In the genomic region with DNA sequence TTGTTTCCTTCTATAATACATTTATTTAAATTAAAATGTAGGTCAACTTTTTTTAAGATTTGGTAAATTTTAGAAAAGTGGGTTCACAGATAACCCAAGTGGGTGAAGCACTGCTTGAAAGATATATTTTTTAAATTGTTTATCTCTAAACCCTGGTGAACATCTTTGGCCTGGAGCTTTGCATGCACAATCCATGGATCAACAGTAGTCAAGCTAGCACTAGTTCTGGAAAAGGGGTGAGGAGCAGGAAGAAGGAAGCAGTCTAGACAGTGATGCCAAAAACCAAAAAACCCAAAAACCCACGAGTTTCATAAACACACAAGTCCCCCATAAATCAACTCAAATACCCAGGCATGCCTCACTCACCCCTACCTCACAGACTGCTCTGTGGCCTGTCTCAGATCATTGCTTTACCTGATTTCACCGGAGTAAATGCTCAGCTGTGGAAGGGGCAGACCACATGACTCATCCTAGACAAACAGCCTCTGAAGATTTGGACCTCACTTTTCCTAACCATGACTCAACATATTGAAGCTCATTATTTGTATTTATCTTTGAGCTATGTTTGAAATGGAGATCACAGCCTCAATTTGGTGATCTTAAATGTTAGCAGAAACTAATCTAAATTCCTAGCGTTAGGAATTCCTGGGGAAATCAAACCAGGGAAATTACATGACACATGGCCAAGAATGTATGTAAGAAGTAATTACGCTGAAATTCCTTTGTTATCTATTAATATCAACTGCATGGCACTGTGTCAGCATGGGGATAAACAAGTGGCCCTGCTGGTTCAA, we compare ENCODE assay signal across 12 cellular contexts.
DNase-seq lines count a peak whose midpoint lies in the region; ATAC-seq and TF ChIP-seq lines count a peak whose summit lies in the region.
"Had no signal": no experiment of that assay in that cellular context is flagged by ENCODE, and none has a peak within 500 bp of the region (broad histone marks: within the 10 kb centered on the region; RNA-seq: fewer than 3 reads in every experiment).

No MANE protein-coding gene starts in this region.

- no peak overlapping the region for H3K27ac Mint-ChIP-seq in effector memory CD8-positive, alpha-beta T cell
- H3K27ac Mint-ChIP-seq: activated naive CD4-positive, alpha-beta T cell treated with anti-CD3 and anti-CD28 coated beads, Interleukin-2, amount 50 U/mL, for 24 hours had no signal

- peaks cover 0 to 3% of the 10 kb centered on the region in 2 donors for H3K9me3 Mint-ChIP-seq in effector memory CD8-positive, alpha-beta T cell
- H3K9me3 Mint-ChIP-seq: activated naive CD4-positive, alpha-beta T cell treated with anti-CD3 and anti-CD28 coated beads, Interleukin-2, amount 50 U/mL, for 24 hours had no signal

- no peak for ATAC-seq in effector memory CD8-positive, alpha-beta T cell (replicated peaks)
- ATAC-seq in HG02840 (IDR thresholded peaks at IDR 0.05; ENCODE audit: low FRiP score, unreplicated experiment): no peak
- ATAC-seq in GM19463 (IDR thresholded peaks at IDR 0.05; ENCODE audit: unreplicated experiment): no peak

- H3K79me2 ChIP-seq in osteoblast (ENCODE audit: insufficient read depth, low read length): no peaks in the 10 kb centered on the region

- H2AFZ ChIP-seq in osteoblast (ENCODE audit: low read length): no peak overlapping the region

- peak; percentile 75 for DNase-seq in EH (ENCODE audit: low read depth)
- peak; percentile 72 for DNase-seq in NCI-H226
- DNase-seq in epithelial cell of prostate (ENCODE audit: low read depth, low spot score): peak; percentile 86
- peak; percentile 73 for DNase-seq in osteoblast (ENCODE audit: insufficient read length, low spot score, missing footprints)
- no peak for DNase-seq in effector memory CD8-positive, alpha-beta T cell
- no peak for DNase-seq in GM19238 (ENCODE audit: insufficient read length, low spot score)
- DNase-seq: MM.1S, spleen, tibial artery had no signal

- TF ChIP-seq CTCF in osteoblast (IDR thresholded peaks at IDR 0.05; ENCODE audit: extremely low read depth, low read depth, low read length): no peak

- H3K27ac ChIP-seq in epithelial cell of prostate: peak overlapping the region; percentile 54
- H3K27ac ChIP-seq in osteoblast (ENCODE audit: low read depth, low read length): no peak overlapping the region
- H3K27ac ChIP-seq: spleen, tibial artery had no signal

- no peak overlapping the region for H3K4me3 ChIP-seq in osteoblast (ENCODE audit: insufficient read depth, low read length)
- H3K4me3 ChIP-seq: spleen, tibial artery had no signal

- no peaks in the 10 kb centered on the region for H3K4me1 Mint-ChIP-seq in effector memory CD8-positive, alpha-beta T cell (ENCODE audit: low read depth in 2 of 2)
- H3K4me1 Mint-ChIP-seq: activated naive CD4-positive, alpha-beta T cell treated with anti-CD3 and anti-CD28 coated beads, Interleukin-2, amount 50 U/mL, for 24 hours had no signal

- no peaks in the 10 kb centered on the region for H3K27me3 Mint-ChIP-seq in effector memory CD8-positive, alpha-beta T cell

- no peaks in the 10 kb centered on the region for H3K36me3 Mint-ChIP-seq in effector memory CD8-positive, alpha-beta T cell (ENCODE audit: insufficient read depth)
- H3K36me3 Mint-ChIP-seq: activated naive CD4-positive, alpha-beta T cell treated with anti-CD3 and anti-CD28 coated beads, Interleukin-2, amount 50 U/mL, for 24 hours had no signal

- peaks cover 19% of the 10 kb centered on the region for H3K4me1 ChIP-seq in osteoblast (ENCODE audit: insufficient read depth, low read length)

- H3K4me3 Mint-ChIP-seq in effector memory CD8-positive, alpha-beta T cell: no peak overlapping the region
- H3K4me3 Mint-ChIP-seq: activated naive CD4-positive, alpha-beta T cell treated with anti-CD3 and anti-CD28 coated beads, Interleukin-2, amount 50 U/mL, for 24 hours had no signal

- H3K36me3 ChIP-seq in osteoblast (ENCODE audit: insufficient read depth, low read length): no peaks in the 10 kb centered on the region
- H3K36me3 ChIP-seq: spleen, tibial artery had no signal

- no peaks in the 10 kb centered on the region for H3K27me3 ChIP-seq in osteoblast (ENCODE audit: insufficient read depth, low read length)
- H3K27me3 ChIP-seq: spleen, tibial artery had no signal

- no peak overlapping the region for H3K4me2 ChIP-seq in osteoblast (ENCODE audit: insufficient read depth, low read length)

- H3K9me3 ChIP-seq in osteoblast (ENCODE audit: low read depth, low read length): no peaks in the 10 kb centered on the region
- H3K9me3 ChIP-seq: spleen, tibial artery had no signal

- no peaks in the 10 kb centered on the region for H4K20me1 ChIP-seq in osteoblast (ENCODE audit: insufficient read depth, low read length)

Comparison
In these comparisons a context has a peak if more than half of its experiments do, and no peak if none do; other contexts are left out.
1. DNase-seq: peak in EH (single experiment), NCI-H226 (single experiment), epithelial cell of prostate (single experiment) and osteoblast (single experiment); none in effector memory CD8-positive, alpha-beta T cell (0 of 3) and GM19238 (single experiment).